Comparison of ENCODE assay signal across 8 cellular contexts in the genomic region with DNA sequence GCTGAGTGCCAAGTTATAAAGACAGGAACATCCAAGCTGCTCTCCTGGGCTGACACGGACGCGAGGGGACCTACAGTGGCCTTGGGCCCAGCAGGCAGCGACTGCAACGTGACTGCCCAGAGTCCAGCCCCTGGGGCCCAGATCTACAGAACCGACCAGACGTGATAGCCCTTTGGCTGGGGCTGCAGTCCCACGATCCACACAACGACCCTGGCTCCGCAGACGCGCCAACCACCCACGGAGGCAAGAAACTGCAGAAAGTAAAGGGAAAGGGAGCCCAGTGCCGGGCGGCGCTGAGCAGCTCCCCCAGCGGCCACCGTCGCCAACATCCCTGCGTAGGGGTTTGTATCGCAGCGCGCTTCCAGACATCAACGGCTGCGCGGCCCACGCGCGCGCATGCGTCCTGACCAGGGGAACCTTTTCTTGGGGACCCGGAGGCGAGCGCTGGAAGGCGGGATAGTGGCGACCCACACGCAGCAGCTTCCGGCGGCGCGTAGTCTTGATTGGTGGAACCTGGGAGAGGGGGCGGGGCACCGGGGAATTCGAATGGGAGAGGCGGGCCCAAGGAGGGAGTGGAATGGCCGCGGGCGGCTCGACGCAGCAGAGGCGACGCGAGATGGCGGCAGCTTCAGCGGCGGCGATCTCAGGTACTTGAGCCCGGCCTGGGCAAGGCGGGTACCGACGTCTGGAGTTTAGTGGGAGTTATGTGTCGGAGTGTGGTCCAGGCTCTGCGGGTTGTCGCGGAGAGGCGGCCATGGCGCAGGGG. TPM values are rescaled to one million over a fixed set of nuclear protein-coding genes. Genes with fewer than 3 reads are reported as not detected.
DNase-seq lines count a peak whose midpoint lies in the region; ATAC-seq and TF ChIP-seq lines count a peak whose summit lies in the region.

A gene (plus strand): TSS at position 569 of the 766 bp plus-strand sequence. CDS start 9 bp downstream, at position 578.

- H3K4me1 Mint-ChIP-seq in CD8-positive, alpha-beta T cell (ENCODE audit: low read depth), result peaks cover 41% of the 10 kb centered on the region
- peaks cover 38% of the 10 kb centered on the region for H3K4me1 Mint-ChIP-seq in activated CD4-positive, alpha-beta memory T cell treated with anti-CD3 and anti-CD28 coated beads for 36 hours (ENCODE audit: low read depth)

- H3K4me3 Mint-ChIP-seq in CD8-positive, alpha-beta T cell, result peak within 1 kb of the TSS; percentile 99
- peak within 1 kb of the TSS; percentile 100 for H3K4me3 Mint-ChIP-seq in activated CD4-positive, alpha-beta memory T cell treated with anti-CD3 and anti-CD28 coated beads for 36 hours

- H3K36me3 ChIP-seq in CD8-positive, alpha-beta T cell (ENCODE audit: insufficient read depth, low read length), result no peaks in the 10 kb centered on the region
- H3K36me3 ChIP-seq in right lobe of liver, result no peaks in the 10 kb centered on the region

- peak within 1 kb of the TSS; percentile 95 for H3K27ac Mint-ChIP-seq in CD8-positive, alpha-beta T cell
- peak within 1 kb of the TSS; percentile 97 for H3K27ac Mint-ChIP-seq in activated CD4-positive, alpha-beta memory T cell treated with anti-CD3 and anti-CD28 coated beads for 36 hours

- peak; percentile 67 for TF ChIP-seq CTCF in CD8-positive, alpha-beta T cell (IDR thresholded peaks at IDR 0.05)
- peak; percentile 49 to 89 (median 80) for TF ChIP-seq CTCF in dorsolateral prefrontal cortex (IDR thresholded peaks at IDR 0.05 in 54 of 56, conservative IDR thresholded peaks at IDR 0.05 in 2 of 56; ENCODE audit: low read depth in 1 of 56, partially characterized antibody in 56 of 56)
- TF ChIP-seq CTCF in right lobe of liver (IDR thresholded peaks at IDR 0.05), result peak; percentile 75 to 77 (median 76)

- H3K9me3 ChIP-seq in CD8-positive, alpha-beta T cell (ENCODE audit: low read length), result no peaks in the 10 kb centered on the region
- no peaks in the 10 kb centered on the region for H3K9me3 ChIP-seq in right lobe of liver

- peak; percentile 99 to 100 (median 100) for DNase-seq in CD8-positive, alpha-beta T cell
- DNase-seq in HK-2 (ENCODE audit: unreplicated experiment), result peak; percentile 96
- peak; percentile 88 for DNase-seq in NCI-H82 treated with DMSO at 0.1 percent for 48 hours (lab: John Stamatoyannopoulos, UW; ENCODE audit: unreplicated experiment)
- peak; percentile 100 for DNase-seq in activated CD4-positive, alpha-beta memory T cell treated with anti-CD3 and anti-CD28 coated beads for 36 hours
- peak; percentile 98 to 100 (median 99) for DNase-seq in dorsolateral prefrontal cortex
- peak; percentile 99 to 100 (median 99) for DNase-seq in right lobe of liver
- peak; percentile 99 to 100 for DNase-seq in stimulated activated CD4-positive, alpha-beta T cell treated with anti-CD3 and anti-CD28 coated beads, Interleukin-4, amount 100 ng/mL, for 4 hours

- peaks cover 28% of the 10 kb centered on the region for H3K36me3 Mint-ChIP-seq in CD8-positive, alpha-beta T cell
- peaks cover 34% of the 10 kb centered on the region for H3K36me3 Mint-ChIP-seq in activated CD4-positive, alpha-beta memory T cell treated with anti-CD3 and anti-CD28 coated beads for 36 hours

- H3K4me3 ChIP-seq in CD8-positive, alpha-beta T cell (ENCODE audit: low read depth, low read length), result peak within 1 kb of the TSS; percentile 81
- H3K4me3 ChIP-seq in dorsolateral prefrontal cortex (peak within 1 kb of the TSS; percentile 66 to 100 (median 94)), right lobe of liver (peak within 1 kb of the TSS; percentile 83 to 93 (median 90))

- H3K27me3 Mint-ChIP-seq in CD8-positive, alpha-beta T cell (ENCODE audit: low read depth), result no peaks in the 10 kb centered on the region
- no peaks in the 10 kb centered on the region for H3K27me3 Mint-ChIP-seq in activated CD4-positive, alpha-beta memory T cell treated with anti-CD3 and anti-CD28 coated beads for 36 hours

- H3K27me3 ChIP-seq in CD8-positive, alpha-beta T cell (ENCODE audit: insufficient read depth, low read length), result no peaks in the 10 kb centered on the region
- H3K27me3 ChIP-seq in dorsolateral prefrontal cortex, result no peaks in the 10 kb centered on the region
- no peaks in the 10 kb centered on the region for H3K27me3 ChIP-seq in right lobe of liver

- H3K27ac ChIP-seq in CD8-positive, alpha-beta T cell (ENCODE audit: low read depth, low read length), result peak within 1 kb of the TSS; percentile 80
- peak within 1 kb of the TSS; percentile 63 to 99 (median 93) for H3K27ac ChIP-seq in dorsolateral prefrontal cortex
- H3K27ac ChIP-seq in right lobe of liver, result peak within 1 kb of the TSS; percentile 75 to 89 (median 85)

- POLR2A ChIA-PET in CD8-positive, alpha-beta T cell (lab: Charles Lee), result interaction anchor here (0.5 to 6.8 kb wide), 32 partner anchors 9 to 1300 kb away, joined by 3 to 77 read pairs (median 5); a partner anchor contains a TSS
- POLR2A ChIA-PET in activated CD4-positive, alpha-beta memory T cell treated with anti-CD3 and anti-CD28 coated beads for 36 hours (lab: Charles Lee), result interaction anchor here (0.6 to 2.7 kb wide), 22 partner anchors 10 to 567 kb away, joined by 3 to 29 read pairs (median 4); a partner anchor contains a TSS

- peaks cover 30% of the 10 kb centered on the region for H3K4me1 ChIP-seq in CD8-positive, alpha-beta T cell (ENCODE audit: insufficient read depth, low read length)
- peaks cover 0 to 15% (median 4%) of the 10 kb centered on the region in 4 donors for H3K4me1 ChIP-seq in right lobe of liver

- TF ChIP-seq POLR2A in right lobe of liver (IDR thresholded peaks at IDR 0.05), result peak; percentile 82

- ATAC-seq in CD8-positive, alpha-beta T cell, result peak; percentile 95
- peak; percentile 94 for ATAC-seq in GM19452 (IDR thresholded peaks at IDR 0.05; ENCODE audit: unreplicated experiment)
- peak; percentile 97 to 98 (median 98) for ATAC-seq in right lobe of liver

- intact Hi-C loops in CD8-positive, alpha-beta T cell (cut with DNase I, micrococcal nuclease), result loop anchor here (1.0 to 2.0 kb wide), 13 partner anchors 15 to 206 kb away; a partner anchor contains a TSS
- intact Hi-C loops in activated CD4-positive, alpha-beta memory T cell treated with anti-CD3 and anti-CD28 coated beads for 36 hours (cut with micrococcal nuclease), result loop anchor here (2.0 kb wide), 3 partner anchors 46 to 90 kb away; a partner anchor contains a TSS
- intact Hi-C loops in dorsolateral prefrontal cortex (cut with DNase I), result loop anchor here (1.0 to 10.0 kb wide), 3 partner anchors 15 to 816 kb away; a partner anchor contains a TSS
- intact Hi-C loops in right lobe of liver (cut with DNase I), result no loop called here

- 0% methylated on average over 33 of the region's 67 CpGs for WGBS in right lobe of liver (ENCODE audit: insufficient coverage, low coverage, low lambda C conversion rate, missing lambda C conversion rate)

- CTCF ChIA-PET in CD8-positive, alpha-beta T cell (lab: Charles Lee), result interaction anchor here (0.6 to 9.9 kb wide), 26 partner anchors 10 to 151 kb away, joined by 3 to 112 read pairs (median 4); a partner anchor contains a TSS
- CTCF ChIA-PET in activated CD4-positive, alpha-beta memory T cell treated with anti-CD3 and anti-CD28 coated beads for 36 hours (lab: Charles Lee), result interaction anchor here (0.7 to 3.1 kb wide), 24 partner anchors 8 to 242 kb away, joined by 3 to 42 read pairs (median 4); a partner anchor contains a TSS

- H3K9me3 Mint-ChIP-seq in CD8-positive, alpha-beta T cell, result no peaks in the 10 kb centered on the region
- no peaks in the 10 kb centered on the region for H3K9me3 Mint-ChIP-seq in activated CD4-positive, alpha-beta memory T cell treated with anti-CD3 and anti-CD28 coated beads for 36 hours

RNA-seq across cellular contexts. Expression of the gene that starts here (rescaled TPM):
- total RNA-seq in CD8-positive, alpha-beta T cell, result 100 to 1,000 TPM in 1 of 2 experiments, 10 to 100 TPM in 1; 93.5 to 105 TPM
- 100 to 1,000 TPM; 174 to 180 TPM for total RNA-seq in activated CD4-positive, alpha-beta memory T cell treated with anti-CD3 and anti-CD28 coated beads for 36 hours
- total RNA-seq in dorsolateral prefrontal cortex, result 10 to 100 TPM; 10.5 to 31.6 (median 21.6) TPM
- total RNA-seq in right lobe of liver, result 10 to 100 TPM in 5 of 6 experiments, 1 to 10 TPM in 1; 9.8 to 27.1 (median 24.7) TPM

Comparison
In these comparisons a context has a peak if more than half of its experiments do, and no peak if none do; other contexts are left out.
1. Peak in every context shown above with its lines: DNase-seq, ATAC-seq, H3K4me3 ChIP-seq and H3K27ac ChIP-seq.
2. intact Hi-C loops: an anchor here in CD8-positive, alpha-beta T cell (1.0 to 2.0 kb wide), activated CD4-positive, alpha-beta memory T cell treated with anti-CD3 and anti-CD28 coated beads for 36 hours (2.0 kb wide) and dorsolateral prefrontal cortex (1.0 to 10.0 kb wide); none called in right lobe of liver.